8 cellular contexts compared by ENCODE assay signal in genomic region chr16:15907863-15908478, GRCh38. TPM values are rescaled to one million over a fixed set of nuclear protein-coding genes. Genes with fewer than 3 reads are reported as not detected.
DNase-seq lines count a peak whose midpoint lies in the region; ATAC-seq, FAIRE-seq and TF ChIP-seq lines count a peak whose summit lies in the region.

No MANE protein-coding gene starts in this region.

- peak overlapping the region; percentile 96 for H2AFZ ChIP-seq in Karpas-422 (ENCODE audit: low read length)
- peak overlapping the region; percentile 89 for H2AFZ ChIP-seq in SU-DHL-6 (ENCODE audit: low read depth, low read length, severe bottlenecking)
- H2AFZ ChIP-seq in endothelial cell of umbilical vein (ENCODE audit: low read depth, low read length): no peak overlapping the region

- no peaks in the 10 kb centered on the region for H3F3A ChIP-seq in SU-DHL-6 (ENCODE audit: insufficient read depth)

- CTCF ChIA-PET in endothelial cell of umbilical vein (lab: Charles Lee): no interaction called here

- FAIRE-seq in endothelial cell of umbilical vein (lab: Jason Lieb, UNC): peak; percentile 12

- H3K9ac ChIP-seq in Karpas-422 (ENCODE audit: low read length) (peak overlapping the region; percentile 35), SU-DHL-6 (ENCODE audit: low read length) (no peak overlapping the region; the same call in 1 of the 2 replicates), endothelial cell of umbilical vein (replicated peaks; ENCODE audit: extremely low read depth, insufficient read depth, low read length) (no peak overlapping the region)

- BruUV-seq in endothelial cell of umbilical vein (replicated peaks; lab: Mats Ljungman, UMichigan): no TSS peak

- H3K4me3 ChIP-seq in HAP-1: no peak overlapping the region
- H3K4me3 ChIP-seq in Karpas-422 (ENCODE audit: low read length): peak overlapping the region; percentile 41; the same call in 1 of the 2 replicates
- peak overlapping the region; percentile 24 for H3K4me3 ChIP-seq in SU-DHL-6 (ENCODE audit: insufficient read depth, low read length, poor library complexity, severe bottlenecking)
- no peak overlapping the region for H3K4me3 ChIP-seq in endothelial cell of umbilical vein (replicated peaks in 1 of 3; ENCODE audit: insufficient read depth in 1 of 3, low read depth in 1 of 3, low read length in 3 of 3)

- POLR2A ChIA-PET in endothelial cell of umbilical vein (lab: Charles Lee): interaction anchor here (0.7 kb wide), 1 partner anchor 79 kb away, joined by 5 read pairs; no protein-coding TSS in a partner anchor

- no peak for TF ChIP-seq POLR2A in endothelial cell of umbilical vein (IDR thresholded peaks at IDR 0.05; ENCODE audit: low read depth, low read length)

- dilution Hi-C loops in endothelial cell of umbilical vein (cut with MboI; ENCODE audit: extremely low pct_ligation_motif_present, low sequenced_read_pairs): no loop called here

- H3K4me1 ChIP-seq in HAP-1 (no peaks in the 10 kb centered on the region), Karpas-422 (ENCODE audit: low read length) (peaks cover 8% of the 10 kb centered on the region), endothelial cell of umbilical vein (ENCODE audit: control insufficient read depth, extremely low read depth, insufficient read depth, low read length) (no peaks in the 10 kb centered on the region)

- ATAC-seq in sciatic nerve: no peak

- H4K20me1 ChIP-seq in Karpas-422 (ENCODE audit: insufficient read depth, low read depth, low read length) (no peaks in the 10 kb centered on the region), SU-DHL-6 (ENCODE audit: low read depth, low read length) (no peaks in the 10 kb centered on the region), endothelial cell of umbilical vein (replicated peaks; ENCODE audit: control insufficient read depth, extremely low read depth, insufficient read depth, low read length) (no peaks in the 10 kb centered on the region)

- no peaks in the 10 kb centered on the region for H3K9me3 ChIP-seq in HAP-1
- H3K9me3 ChIP-seq in Karpas-422 (ENCODE audit: low read length): no peaks in the 10 kb centered on the region
- H3K9me3 ChIP-seq in SU-DHL-6 (ENCODE audit: insufficient read depth, low read length): no peaks in the 10 kb centered on the region
- H3K9me3 ChIP-seq in endothelial cell of umbilical vein (replicated peaks; ENCODE audit: control insufficient read depth, insufficient read depth, low read length): no peaks in the 10 kb centered on the region

- H3K4me2 ChIP-seq in Karpas-422 (ENCODE audit: low read depth, low read length, poor library complexity, severe bottlenecking) (peak overlapping the region; percentile 59), SU-DHL-6 (ENCODE audit: low read depth, low read length, poor library complexity, severe bottlenecking) (peak overlapping the region; percentile 47), endothelial cell of umbilical vein (ENCODE audit: insufficient read depth, low read length) (no peak overlapping the region)

- no peaks in the 10 kb centered on the region for H3K9me1 ChIP-seq in endothelial cell of umbilical vein (replicated peaks; ENCODE audit: control insufficient read depth, extremely low read depth, insufficient read depth, low read length)

- intact Hi-C loops in endothelial cell of umbilical vein (cut with micrococcal nuclease) (no loop called here), sciatic nerve (cut with DNase I) (no loop called here)

- H3K27me3 ChIP-seq in HAP-1 (ENCODE audit: low read depth) (no peaks in the 10 kb centered on the region), Karpas-422 (ENCODE audit: low read length) (no peaks in the 10 kb centered on the region), SU-DHL-6 (ENCODE audit: low read length) (no peaks in the 10 kb centered on the region), endothelial cell of umbilical vein (ENCODE audit: control insufficient read depth in 2 of 2, insufficient read depth in 2 of 2, low read length in 2 of 2) (no peaks in the 10 kb centered on the region)

- TF ChIP-seq CTCF in SU-DHL-6 (IDR thresholded peaks at IDR 0.05; ENCODE audit: insufficient read depth, low read length, poor library complexity, severe bottlenecking) (no peak), endothelial cell of umbilical vein (IDR thresholded peaks at IDR 0.05; ENCODE audit: extremely low read depth in 1 of 2, insufficient read depth in 1 of 2, low read depth in 1 of 2, low read length in 2 of 2) (no peak)

- DNase-seq in stimulated activated CD4-positive, alpha-beta T cell treated with anti-CD3 and anti-CD28 coated beads, Interleukin-12 subunit alpha, Interleukin-12 subunit beta, amount 100 ng/mL, for 48 hours (ENCODE audit: low read depth in 2 of 3, low spot score in 1 of 3): peak; percentile 12 to 42 (median 15)
- DNase-seq in stimulated activated CD4-positive, alpha-beta T cell treated with anti-CD3 and anti-CD28 coated beads, Interleukin-12 subunit alpha, Interleukin-12 subunit beta, amount 100 ng/mL, for 4 hours: no peak
- DNase-seq in HAP-1 (ENCODE audit: low spot score in 2 of 2) (peak; percentile 19 to 62), Karpas-422 (peak; percentile 98), endothelial cell of umbilical vein (ENCODE audit: low read depth, low spot score) (peak; percentile 38), sciatic nerve (ENCODE audit: low spot score) (no peak)
- DNase-seq in stimulated activated CD8-positive, alpha-beta memory T cell treated with anti-CD3 and anti-CD28 coated beads, Interleukin-7, amount 100 ng/mL, for 4 hours (ENCODE audit: low read depth in 2 of 2): peak; percentile 6 to 18

- H3K79me2 ChIP-seq in Karpas-422 (ENCODE audit: low read length): no peaks in the 10 kb centered on the region
- no peaks in the 10 kb centered on the region for H3K79me2 ChIP-seq in SU-DHL-6 (ENCODE audit: insufficient read depth, low read length)
- H3K79me2 ChIP-seq in endothelial cell of umbilical vein (ENCODE audit: control insufficient read depth, insufficient read depth, low read length): no peaks in the 10 kb centered on the region

- H3K36me3 ChIP-seq in HAP-1 (replicated peaks): no peaks in the 10 kb centered on the region
- H3K36me3 ChIP-seq in Karpas-422 (ENCODE audit: insufficient read depth, low read length): no peaks in the 10 kb centered on the region
- H3K36me3 ChIP-seq in SU-DHL-6 (ENCODE audit: low read length): no peaks in the 10 kb centered on the region
- no peaks in the 10 kb centered on the region for H3K36me3 ChIP-seq in endothelial cell of umbilical vein (ENCODE audit: control insufficient read depth in 2 of 2, extremely low read depth in 1 of 2, insufficient read depth in 2 of 2, low read length in 2 of 2)

- H3K9me2 ChIP-seq in Karpas-422 (replicated peaks; ENCODE audit: insufficient read depth, low read length) (no peaks in the 10 kb centered on the region), SU-DHL-6 (replicated peaks; ENCODE audit: insufficient read depth, low read length) (no peaks in the 10 kb centered on the region)

- in situ Hi-C loops in HAP-1 (cut with MboI; ENCODE audit: low sequenced_read_pairs): no loop called here

- H3K27ac ChIP-seq in Karpas-422 (ENCODE audit: low read length) (no peak overlapping the region), SU-DHL-6 (ENCODE audit: low read depth, low read length) (no peak overlapping the region), endothelial cell of umbilical vein (ENCODE audit: insufficient read depth, low read depth, low read length) (no peak overlapping the region)

TF ChIP-seq in endothelial cell of umbilical vein, 7 proteins besides CTCF, POLR2A, EP300 and RAD21 (continues in another document):
- TF ChIP-seq MAX (IDR thresholded peaks at IDR 0.05; ENCODE audit: insufficient read depth, insufficient read length) (no peak), MYC (IDR thresholded peaks at IDR 0.05; ENCODE audit: low read depth, low read length) (no peak), EZH2 (IDR thresholded peaks at IDR 0.05; ENCODE audit: borderline replicate concordance, low read depth, low read length, severe bottlenecking) (no peak)

RNA-seq across cellular contexts. Expression of gene CEP20, which starts 19.6 kb away (rescaled TPM):
- total RNA-seq in Karpas-422 (2014; rRNA removed; shearing (Covaris generic); ENCODE audit: low replicate concordance): 19.6 and 45.3 TPM in 2 replicates
- total RNA-seq in endothelial cell of umbilical vein (28.0 and 30.5 TPM in 2 replicates), sciatic nerve (37.6 TPM)
- 7.7 and 9.5 TPM in 2 replicates for polyA plus RNA-seq in endothelial cell of umbilical vein
- 15.7 and 17.2 TPM in 2 replicates for polyA plus RNA-seq in endothelial cell of umbilical vein (2011; cell fraction: cytosol; rRNA removed)
- polyA plus RNA-seq in endothelial cell of umbilical vein (2011; cell fraction: nucleus; rRNA removed): 5.8 and 8.5 TPM in 2 replicates
- 18.9 and 40.7 TPM in 2 replicates for polyA plus RNA-seq in endothelial cell of umbilical vein (2012)
- 9.1 and 17.9 TPM in 2 replicates for polyA minus RNA-seq in endothelial cell of umbilical vein
- 11.4 TPM for polyA minus RNA-seq in endothelial cell of umbilical vein (2011; cell fraction: cytosol; rRNA and poly(A)+ RNA removed)
- polyA minus RNA-seq in endothelial cell of umbilical vein (2011; cell fraction: nucleus; rRNA and poly(A)+ RNA removed): 3.4 and 3.9 TPM in 2 replicates

RNA-seq across cellular contexts. Expression of gene ABCC1, which starts 41.4 kb away (rescaled TPM):
- total RNA-seq in Karpas-422 (2014; rRNA removed; shearing (Covaris generic); ENCODE audit: low replicate concordance): 23.6 and 28.3 TPM in 2 replicates
- total RNA-seq in endothelial cell of umbilical vein (71.4 and 89.2 TPM in 2 replicates), sciatic nerve (34.2 TPM)
- 46.1 and 53.8 TPM in 2 replicates for polyA plus RNA-seq in endothelial cell of umbilical vein
- 36.6 and 39.1 TPM in 2 replicates for polyA plus RNA-seq in endothelial cell of umbilical vein (2011; cell fraction: cytosol; rRNA removed)
- 116 and 138 TPM in 2 replicates for polyA plus RNA-seq in endothelial cell of umbilical vein (2011; cell fraction: nucleus; rRNA removed)
- polyA plus RNA-seq in endothelial cell of umbilical vein (2012): 62.5 and 78.6 TPM in 2 replicates
- 184 and 195 TPM in 2 replicates for polyA minus RNA-seq in endothelial cell of umbilical vein
- polyA minus RNA-seq in endothelial cell of umbilical vein (2011; cell fraction: cytosol; rRNA and poly(A)+ RNA removed): 23.8 TPM
- polyA minus RNA-seq in endothelial cell of umbilical vein (2011; cell fraction: nucleus; rRNA and poly(A)+ RNA removed): 124 and 158 TPM in 2 replicates

RNA-seq across cellular contexts. Expression of gene MYH11, which starts 51.1 kb away (rescaled TPM):
- total RNA-seq in Karpas-422 (2014; rRNA removed; shearing (Covaris generic); ENCODE audit: low replicate concordance): not detected in 2 replicates
- total RNA-seq in endothelial cell of umbilical vein (not detected in 2 replicates), sciatic nerve (53.9 TPM)
- polyA plus RNA-seq in endothelial cell of umbilical vein: not detected in 2 replicates
- polyA plus RNA-seq in endothelial cell of umbilical vein (2011; cell fraction: cytosol; rRNA removed): not detected in 2 replicates
- 0.03 TPM in 1 of 2 replicates, not detected in the other for polyA plus RNA-seq in endothelial cell of umbilical vein (2011; cell fraction: nucleus; rRNA removed)
- 0.08 and 0.12 TPM in 2 replicates for polyA plus RNA-seq in endothelial cell of umbilical vein (2012)
- polyA minus RNA-seq in endothelial cell of umbilical vein: 0.15 TPM in 1 of 2 replicates, not detected in the other
- polyA minus RNA-seq in endothelial cell of umbilical vein (2011; cell fraction: cytosol; rRNA and poly(A)+ RNA removed): not detected
- polyA minus RNA-seq in endothelial cell of umbilical vein (2011; cell fraction: nucleus; rRNA and poly(A)+ RNA removed): not detected in 2 replicates

Comparison
In these comparisons a context has a peak if more than half of its experiments do, and no peak if none do; other contexts are left out.
1. DNase-seq: peak in stimulated activated CD4-positive, alpha-beta T cell treated with anti-CD3 and anti-CD28 coated beads, Interleukin-12 subunit alpha, Interleukin-12 subunit beta, amount 100 ng/mL, for 48 hours (3 of 3), HAP-1 (2 of 2), Karpas-422 (single experiment), endothelial cell of umbilical vein (single experiment) and stimulated activated CD8-positive, alpha-beta memory T cell treated with anti-CD3 and anti-CD28 coated beads, Interleukin-7, amount 100 ng/mL, for 4 hours (2 of 2); none in stimulated activated CD4-positive, alpha-beta T cell treated with anti-CD3 and anti-CD28 coated beads, Interleukin-12 subunit alpha, Interleukin-12 subunit beta, amount 100 ng/mL, for 4 hours (single experiment) and sciatic nerve (single experiment).
2. H3K4me3 ChIP-seq: peak in Karpas-422 (single experiment) and SU-DHL-6 (single experiment); none in HAP-1 (single experiment) and endothelial cell of umbilical vein (0 of 3).
3. RNA of gene MYH11, which starts 51.1 kb away (total RNA-seq): 53.9 TPM in sciatic nerve (single experiment); not detected in Karpas-422 and not detected in endothelial cell of umbilical vein; every median in the first group is over 10 times any median in the second.